ENCODE assay signal across 27 cellular contexts in genomic region chr14:64577211-64577610, GRCh38. TPM values are rescaled to one million over a fixed set of nuclear protein-coding genes. Genes with fewer than 3 reads are reported as not detected.
DNase-seq lines count a peak whose midpoint lies in the region; ATAC-seq, FAIRE-seq and TF ChIP-seq lines count a peak whose summit lies in the region.
"Had no signal": no experiment of that assay in that cellular context is flagged by ENCODE, and none has a peak within 500 bp of the region (broad histone marks: within the 10 kb centered on the region; RNA-seq: fewer than 3 reads in every experiment).

No MANE protein-coding gene starts in this region.

- TF ChIP-seq CTCF in GM23338 (conservative IDR thresholded peaks at IDR 0.05; ENCODE audit: low read depth in 2 of 2), result no peak
- TF ChIP-seq CTCF in WTC11 (IDR thresholded peaks at IDR 0.05), result no peak
- TF ChIP-seq CTCF in osteocyte (IDR thresholded peaks at IDR 0.05), result no peak
- no peak for TF ChIP-seq CTCF in HepG2 (CRISPR knock-in tag; IDR thresholded peaks at IDR 0.05)

- H3K9me2 ChIP-seq in GM23338 (ENCODE audit: insufficient read depth), result no peaks in the 10 kb centered on the region

- TF ChIP-seq POLR2A in HepG2 (IDR thresholded peaks at IDR 0.05; ENCODE audit: insufficient read depth in 1 of 2, low read depth in 2 of 2, low read length in 2 of 2), result no peak

- intact Hi-C loops in HepG2 (cut with micrococcal nuclease; ENCODE audit: unreplicated experiment), result no loop called here

- DNase-seq in GM23338 (ENCODE audit: low spot score), result no peak
- DNase-seq in WTC11 (ENCODE audit: low spot score), result no peak
- DNase-seq in left kidney (ENCODE audit: low read depth, low spot score), result peak; percentile 72
- DNase-seq in osteocyte (ENCODE audit: extremely low spot score, unreplicated experiment), result peak; percentile 63
- no peak for DNase-seq in NCI-H345 treated with DMSO at 0.1 percent for 48 hours (lab: John Stamatoyannopoulos, UW; ENCODE audit: unreplicated experiment)
- DNase-seq in HepG2 (ENCODE audit: low spot score), result no peak
- DNase-seq in effector CD8-positive, alpha-beta T cell (lab: John Stamatoyannopoulos, UW), result no peak
- no peak for DNase-seq in small intestine
- DNase-seq: 8988T; ACHN; AML-193; BE2C; CD4-positive, alpha-beta T cell; CD8-positive, alpha-beta memory T cell; DMS 273 treated with DMSO at 0.1 percent for 48 hours; DMS79; EL; GDM1; GM23248; HCEC 1CT had no signal

- POLR2A ChIA-PET in WTC11 (lab: Charles Lee), result no interaction called here
- POLR2A ChIA-PET in HepG2 (lab: Yijun Ruan, JAX), result no interaction called here

- CTCF ChIA-PET in WTC11 (lab: Charles Lee) (no interaction called here), HepG2 (lab: Yijun Ruan, JAX; ENCODE audit: low intra/inter-chr PET ratio, low total read pairs) (no interaction called here)

- no peaks in the 10 kb centered on the region for H4K20me1 ChIP-seq in GM23338 (replicated peaks; ENCODE audit: insufficient read depth)
- no peaks in the 10 kb centered on the region for H4K20me1 ChIP-seq in HepG2 (ENCODE audit: insufficient read depth, low read length)
- H4K20me1 ChIP-seq: BLaER1 treated with 17β-estradiol and CSF1 and Interleukin-3, amounts not matched to agents 10 nM and 100 nM had no signal

- no peaks in the 10 kb centered on the region for H3K27me3 ChIP-seq in GM23338 (ENCODE audit: insufficient read depth)
- 0 out of 5 replicates have a peak, but pooled peaks cover 0 to 6% of the 10 kb centered on the region in 2 experiments for H3K27me3 ChIP-seq in HepG2 (ENCODE audit: control insufficient read depth in 1 of 2, insufficient read depth in 2 of 2, low read length in 2 of 2)
- no peaks in the 10 kb centered on the region for H3K27me3 ChIP-seq in small intestine (ENCODE audit: control insufficient read depth in 2 of 2, insufficient read depth in 2 of 2, low read length in 2 of 2)
- H3K27me3 ChIP-seq: BE2C; BLaER1 treated with 17β-estradiol and CSF1 and Interleukin-3, amounts not matched to agents 10 nM and 100 nM had no signal

- no peaks in the 10 kb centered on the region for H3K9me3 Mint-ChIP-seq in GM23338
- no peaks in the 10 kb centered on the region for H3K9me3 Mint-ChIP-seq in WTC11
- no peaks in the 10 kb centered on the region for H3K9me3 Mint-ChIP-seq in osteocyte (ENCODE audit: unreplicated experiment)
- H3K9me3 Mint-ChIP-seq: CD14-positive monocyte; CD4-positive, alpha-beta T cell; CD8-positive, alpha-beta memory T cell had no signal

- TF ChIP-seq EP300 in HepG2 (IDR thresholded peaks at IDR 0.05; ENCODE audit: low read depth in 2 of 2, low read length in 2 of 2) (no peak), HepG2 (CRISPR knock-in tag; IDR thresholded peaks at IDR 0.05; ENCODE audit: borderline replicate concordance) (no peak)

- ATAC-seq in GM23338 (no peak), WTC11 (no peak), HepG2 (no peak)
- ATAC-seq: GM12878 had no signal

- peaks cover 19% of the 10 kb centered on the region for H3K4me1 ChIP-seq in GM23338 (ENCODE audit: insufficient read depth)
- no peaks in the 10 kb centered on the region for H3K4me1 ChIP-seq in HepG2 (ENCODE audit: insufficient read depth, low read length)
- H3K4me1 ChIP-seq in small intestine (ENCODE audit: control insufficient read depth in 2 of 2, insufficient read depth in 1 of 2, low read depth in 1 of 2, low read length in 1 of 2), result no peaks in the 10 kb centered on the region
- H3K4me1 ChIP-seq: BE2C; BLaER1 treated with 17β-estradiol and CSF1 and Interleukin-3, amounts not matched to agents 10 nM and 100 nM had no signal

- H3K4me3 Mint-ChIP-seq in GM23338 (no peak overlapping the region), WTC11 (no peak overlapping the region), osteocyte (ENCODE audit: unreplicated experiment) (no peak overlapping the region)
- H3K4me3 Mint-ChIP-seq: CD14-positive monocyte; CD4-positive, alpha-beta T cell; CD8-positive, alpha-beta memory T cell had no signal

- H3K9me3 ChIP-seq in HepG2 (ENCODE audit: low read length), result no peaks in the 10 kb centered on the region
- H3K9me3 ChIP-seq in small intestine (ENCODE audit: control insufficient read depth, low read depth), result no peaks in the 10 kb centered on the region
- H3K9me3 ChIP-seq: A549; BE2C; BLaER1 treated with 17β-estradiol and CSF1 and Interleukin-3, amounts not matched to agents 10 nM and 100 nM had no signal

- peaks cover 38% of the 10 kb centered on the region for H3K4me1 Mint-ChIP-seq in GM23338
- H3K4me1 Mint-ChIP-seq in WTC11, result peaks cover 43% of the 10 kb centered on the region
- peaks cover 18% of the 10 kb centered on the region for H3K4me1 Mint-ChIP-seq in osteocyte (ENCODE audit: unreplicated experiment)
- H3K4me1 Mint-ChIP-seq: CD14-positive monocyte; CD8-positive, alpha-beta memory T cell had no signal

- H3F3A ChIP-seq in GM23338 (replicated peaks; ENCODE audit: low read depth), result no peaks in the 10 kb centered on the region

- no peak overlapping the region for H3K27ac ChIP-seq in GM23338 (ENCODE audit: low read depth)
- H3K27ac ChIP-seq in HepG2 (ENCODE audit: extremely low read length, insufficient read depth, low read length), result no peak overlapping the region
- H3K27ac ChIP-seq in small intestine (ENCODE audit: low read depth in 1 of 2, low read length in 1 of 2), result no peak overlapping the region
- H3K27ac ChIP-seq: A549; BLaER1 treated with 17β-estradiol and CSF1 and Interleukin-3, amounts not matched to agents 10 nM and 100 nM; GM23248 had no signal

- in situ Hi-C loops in HepG2 (cut with HindIII; ENCODE audit: extremely low pct_ligation_motif_present, low pct_unique_long_range_greater_than_20kb), result no loop called here

- WGBS in HepG2 (ENCODE audit: low lambda C conversion rate), result 86% methylated on average over 4 of the region's 5 CpGs
- WGBS in small intestine, 3 donors, result 79 to 96% (median 84%) methylated on average over 5 of the region's 5 CpGs

- H3K4me2 ChIP-seq in GM23338 (no peak overlapping the region), HepG2 (ENCODE audit: low read depth, low read length) (no peak overlapping the region)
- H3K4me2 ChIP-seq: A549; BLaER1 treated with 17β-estradiol and CSF1 and Interleukin-3, amounts not matched to agents 10 nM and 100 nM had no signal

- no peak for TF ChIP-seq RAD21 in HepG2 (CRISPR knock-in tag; IDR thresholded peaks at IDR 0.05)

- no peak overlapping the region for H2AFZ ChIP-seq in GM23338
- no peak overlapping the region for H2AFZ ChIP-seq in HepG2 (ENCODE audit: low read length)
- H2AFZ ChIP-seq: GM23248 had no signal

- no peaks in the 10 kb centered on the region for H3K36me3 ChIP-seq in GM23338 (ENCODE audit: insufficient read depth)
- no peaks in the 10 kb centered on the region for H3K36me3 ChIP-seq in HepG2 (replicated peaks in 1 of 2; ENCODE audit: control insufficient read depth in 1 of 2, insufficient read depth in 2 of 2, low read length in 2 of 2)
- no peaks in the 10 kb centered on the region for H3K36me3 ChIP-seq in small intestine (ENCODE audit: control insufficient read depth in 2 of 2, insufficient read depth in 2 of 2, low read length in 2 of 2)
- H3K36me3 ChIP-seq: BE2C; BLaER1 treated with 17β-estradiol and CSF1 and Interleukin-3, amounts not matched to agents 10 nM and 100 nM had no signal

- H3K79me2 ChIP-seq in GM23338 (replicated peaks; ENCODE audit: insufficient read depth), result no peaks in the 10 kb centered on the region
- no peaks in the 10 kb centered on the region for H3K79me2 ChIP-seq in HepG2 (ENCODE audit: insufficient read depth, low read length)

- FAIRE-seq in HepG2 (lab: Jason Lieb, UNC) (no peak), small intestine (lab: Jason Lieb, UNC) (no peak)
- FAIRE-seq: A549, D721Med, GM12878, GM19239, H54 had no signal

- H3K27me3 Mint-ChIP-seq in GM23338 (ENCODE audit: insufficient read depth, low read depth, poor library complexity) (peaks cover 5% of the 10 kb centered on the region), WTC11 (ENCODE audit: low read depth) (no peaks in the 10 kb centered on the region), osteocyte (ENCODE audit: unreplicated experiment) (no peaks in the 10 kb centered on the region)
- H3K27me3 Mint-ChIP-seq: CD8-positive, alpha-beta memory T cell had no signal

- H3K27ac Mint-ChIP-seq in GM23338, result peak overlapping the region; percentile 61; the same call in 1 of the 2 replicates
- H3K27ac Mint-ChIP-seq in WTC11, result peak overlapping the region; percentile 3; the same call in 1 of the 2 replicates
- H3K27ac Mint-ChIP-seq in osteocyte (ENCODE audit: unreplicated experiment), result no peak overlapping the region
- H3K27ac Mint-ChIP-seq: CD14-positive monocyte; CD4-positive, alpha-beta T cell; CD8-positive, alpha-beta memory T cell had no signal

- H3K4me3 ChIP-seq in GM23338 (no peak overlapping the region), HepG2 (replicated peaks in 1 of 3; ENCODE audit: insufficient read depth in 1 of 3, low read depth in 2 of 3, low read length in 3 of 3) (no peak overlapping the region), small intestine (ENCODE audit: low read depth in 1 of 2, low read length in 2 of 2) (no peak overlapping the region)
- H3K4me3 ChIP-seq: A549; BLaER1 treated with 17β-estradiol and CSF1 and Interleukin-3, amounts not matched to agents 10 nM and 100 nM; GM12878; GM23248 had no signal

- no peak overlapping the region for H3K9ac ChIP-seq in HepG2 (ENCODE audit: insufficient read depth, low read depth, low read length)
- H3K9ac ChIP-seq: BLaER1 treated with 17β-estradiol and CSF1 and Interleukin-3, amounts not matched to agents 10 nM and 100 nM; GM23248 had no signal

- BruUV-seq in HepG2 (replicated peaks; lab: Mats Ljungman, UMichigan), result no TSS peak

- no peaks in the 10 kb centered on the region for H3K36me3 Mint-ChIP-seq in GM23338 (ENCODE audit: low read depth)
- 0 out of 2 replicates have a peak, but pooled peaks cover 2% of the 10 kb centered on the region for H3K36me3 Mint-ChIP-seq in WTC11
- no peaks in the 10 kb centered on the region for H3K36me3 Mint-ChIP-seq in osteocyte (ENCODE audit: unreplicated experiment)
- H3K36me3 Mint-ChIP-seq: CD14-positive monocyte; CD8-positive, alpha-beta memory T cell had no signal

RNA-seq across cellular contexts. Expression of gene PPP1R36, which starts 27.4 kb away (rescaled TPM):
- total RNA-seq in GM23338 (2014; rRNA removed; shearing (Covaris generic)), result 0.42 TPM in 1 of 2 replicates, not detected in the other
- polyA plus RNA-seq in GM23338 (2016; fragmentation: Nextera tagmentation; extraction: Ambion mirVana), result 0.45 and 1.4 TPM in 2 replicates
- 0.55 to 0.70 TPM (median 0.64 TPM) in 3 replicates for total RNA-seq in WTC11 (2021)
- 1.3 and 2.1 TPM in 2 replicates for total RNA-seq in osteocyte
- 0.11 TPM in 1 of 2 replicates, not detected in the other for total RNA-seq in HepG2 (2016; rRNA removed; fragmentation: Illumina TruSeq; extraction: Trizol)
- total RNA-seq in HepG2 (2016; cell fraction: cytosol; rRNA removed; fragmentation: Illumina TruSeq; extraction: Trizol; ENCODE audit: low read depth), result 0.20 and 0.44 TPM in 2 replicates
- total RNA-seq in HepG2 (2016; cell fraction: insoluble cytoplasmic fraction; rRNA removed; fragmentation: Illumina TruSeq; extraction: Trizol), result 0.19 and 0.21 TPM in 2 replicates
- total RNA-seq in HepG2 (2016; cell fraction: membrane; rRNA removed; fragmentation: Illumina TruSeq; extraction: Trizol), result 0.31 and 0.34 TPM in 2 replicates
- not detected in 2 replicates for total RNA-seq in HepG2 (2016; cell fraction: nucleus; rRNA removed; fragmentation: Illumina TruSeq; extraction: Trizol)
- polyA plus RNA-seq in HepG2 (2011; rRNA removed), result 0.14 and 0.17 TPM in 2 replicates
- 0.07 TPM in 1 of 2 replicates, not detected in the other for polyA plus RNA-seq in HepG2 (2011; cell fraction: cytosol; rRNA removed)
- polyA plus RNA-seq in HepG2 (2011; cell fraction: nucleus; rRNA removed), result 0.17 TPM in 1 of 2 replicates, not detected in the other
- polyA plus RNA-seq in HepG2 (2012), result not detected in 2 replicates
- polyA plus RNA-seq in HepG2 (2016; cell fraction: cytosol; fragmentation: Illumina TruSeq; extraction: Trizol; ENCODE audit: low read depth), result 0.23 TPM in 1 of 2 replicates, not detected in the other
- polyA plus RNA-seq in HepG2 (2016; cell fraction: insoluble cytoplasmic fraction; fragmentation: Illumina TruSeq; extraction: Trizol; ENCODE audit: low read depth), result 0.22 TPM in 1 of 2 replicates, not detected in the other
- polyA plus RNA-seq in HepG2 (2016; cell fraction: membrane; fragmentation: Illumina TruSeq; extraction: Trizol; ENCODE audit: low read depth), result 0.30 TPM in 1 of 2 replicates, not detected in the other
- not detected in 2 replicates for polyA plus RNA-seq in HepG2 (2016; cell fraction: nucleus; fragmentation: Illumina TruSeq; extraction: Trizol; ENCODE audit: insufficient read depth, low read depth)
- polyA minus RNA-seq in HepG2 (2011; rRNA and poly(A)+ RNA removed; ENCODE audit: low replicate concordance), result 0.16 and 0.35 TPM in 2 replicates
- polyA minus RNA-seq in HepG2 (2011; cell fraction: cytosol; rRNA and poly(A)+ RNA removed), result not detected in 2 replicates
- polyA minus RNA-seq in HepG2 (2011; cell fraction: nucleus; rRNA and poly(A)+ RNA removed), result not detected in 2 replicates
- polyA plus RNA-seq in small intestine, result 1 to 10 TPM; 3.3 to 7.8 (median 6.5) TPM
- total RNA-seq: CD4-positive, alpha-beta T cell had no signal

RNA-seq across cellular contexts. Expression of gene HSPA2, which starts 36.7 kb away (rescaled TPM):
- 114 and 130 TPM in 2 replicates for total RNA-seq in GM23338 (2014; rRNA removed; shearing (Covaris generic))
- 86.1 and 88.5 TPM in 2 replicates for polyA plus RNA-seq in GM23338 (2016; fragmentation: Nextera tagmentation; extraction: Ambion mirVana)
- 30.2 to 43.9 TPM (median 40.7 TPM) in 3 replicates for total RNA-seq in WTC11 (2021)
- 2.1 and 2.8 TPM in 2 replicates for total RNA-seq in osteocyte
- 0.27 and 0.28 TPM in 2 replicates for total RNA-seq in HepG2 (2016; rRNA removed; fragmentation: Illumina TruSeq; extraction: Trizol)
- not detected in 2 replicates for total RNA-seq in HepG2 (2016; cell fraction: cytosol; rRNA removed; fragmentation: Illumina TruSeq; extraction: Trizol; ENCODE audit: low read depth)
- total RNA-seq in HepG2 (2016; cell fraction: insoluble cytoplasmic fraction; rRNA removed; fragmentation: Illumina TruSeq; extraction: Trizol), result 0.17 and 0.37 TPM in 2 replicates
- 0.21 TPM in 1 of 2 replicates, not detected in the other for total RNA-seq in HepG2 (2016; cell fraction: membrane; rRNA removed; fragmentation: Illumina TruSeq; extraction: Trizol)
- total RNA-seq in HepG2 (2016; cell fraction: nucleus; rRNA removed; fragmentation: Illumina TruSeq; extraction: Trizol), result 0.22 and 0.47 TPM in 2 replicates
- polyA plus RNA-seq in HepG2 (2011; rRNA removed), result 0.15 and 0.16 TPM in 2 replicates
- polyA plus RNA-seq in HepG2 (2011; cell fraction: cytosol; rRNA removed), result 0.12 and 0.15 TPM in 2 replicates
- polyA plus RNA-seq in HepG2 (2011; cell fraction: nucleus; rRNA removed), result 0.24 and 0.27 TPM in 2 replicates
- 0.24 and 0.32 TPM in 2 replicates for polyA plus RNA-seq in HepG2 (2012)
- not detected in 2 replicates for polyA plus RNA-seq in HepG2 (2016; cell fraction: cytosol; fragmentation: Illumina TruSeq; extraction: Trizol; ENCODE audit: low read depth)
- polyA plus RNA-seq in HepG2 (2016; cell fraction: insoluble cytoplasmic fraction; fragmentation: Illumina TruSeq; extraction: Trizol; ENCODE audit: low read depth), result 0.26 TPM in 1 of 2 replicates, not detected in the other
- not detected in 2 replicates for polyA plus RNA-seq in HepG2 (2016; cell fraction: membrane; fragmentation: Illumina TruSeq; extraction: Trizol; ENCODE audit: low read depth)
- polyA plus RNA-seq in HepG2 (2016; cell fraction: nucleus; fragmentation: Illumina TruSeq; extraction: Trizol; ENCODE audit: insufficient read depth, low read depth), result 0.22 TPM in 1 of 2 replicates, not detected in the other
- 0.26 and 8.0 TPM in 2 replicates for polyA minus RNA-seq in HepG2 (2011; rRNA and poly(A)+ RNA removed; ENCODE audit: low replicate concordance)
- 0.18 and 0.30 TPM in 2 replicates for polyA minus RNA-seq in HepG2 (2011; cell fraction: cytosol; rRNA and poly(A)+ RNA removed)
- polyA minus RNA-seq in HepG2 (2011; cell fraction: nucleus; rRNA and poly(A)+ RNA removed), result 0.39 and 0.87 TPM in 2 replicates
- polyA plus RNA-seq in small intestine, result 10 to 100 TPM in 1 of 3 donors, 1 to 10 TPM in 2; 1.4 to 10.6 (median 1.8) TPM

Comparison
In these comparisons a context has a peak if more than half of its experiments do, and no peak if none do; other contexts are left out.
1. DNase-seq: peak in left kidney (single experiment) and osteocyte (single experiment); none in GM23338 (single experiment), WTC11 (single experiment), NCI-H345 treated with DMSO at 0.1 percent for 48 hours (single experiment), HepG2 (single experiment), effector CD8-positive, alpha-beta T cell (single experiment) and small intestine (single experiment).